ENCODE assay signal across 1 cellular context in the genomic region with DNA sequence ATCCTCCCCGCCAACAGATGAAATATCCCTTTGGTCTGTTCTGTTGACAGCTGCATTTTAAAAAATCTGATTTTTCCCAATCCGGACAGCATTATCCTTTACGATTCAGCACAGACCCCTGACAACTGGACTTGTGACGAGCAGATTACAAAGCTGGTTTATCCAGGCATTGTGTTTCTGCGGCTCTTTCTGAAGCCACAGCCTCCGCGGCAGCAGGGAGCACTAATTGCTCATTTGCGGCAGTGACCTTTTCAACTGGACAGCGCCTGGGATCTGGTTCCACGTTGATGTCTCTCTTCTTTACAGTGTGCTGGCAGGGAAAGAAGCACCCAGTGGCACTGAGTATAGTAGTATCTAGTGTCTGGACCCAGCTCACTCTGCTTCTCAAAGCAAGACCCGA.
TF ChIP-seq lines count a peak whose summit lies in the region.

No MANE protein-coding gene starts in this region.

TF ChIP-seq in H1, 55 proteins besides CTCF, POLR2A, EP300 and RAD21:
- TF ChIP-seq CBX5 (IDR thresholded peaks at IDR 0.05; ENCODE audit: low read depth, low read length), result no peak
- TF ChIP-seq CTBP2 (IDR thresholded peaks at IDR 0.05; ENCODE audit: borderline replicate concordance, insufficient read depth, insufficient read length, low read length), result no peak
- TF ChIP-seq NRF1 (IDR thresholded peaks at IDR 0.05; ENCODE audit: low read depth, low read length), result no peak
- no peak for TF ChIP-seq SUZ12 (IDR thresholded peaks at IDR 0.05; ENCODE audit: low read length)
- TF ChIP-seq, protein P1, sequence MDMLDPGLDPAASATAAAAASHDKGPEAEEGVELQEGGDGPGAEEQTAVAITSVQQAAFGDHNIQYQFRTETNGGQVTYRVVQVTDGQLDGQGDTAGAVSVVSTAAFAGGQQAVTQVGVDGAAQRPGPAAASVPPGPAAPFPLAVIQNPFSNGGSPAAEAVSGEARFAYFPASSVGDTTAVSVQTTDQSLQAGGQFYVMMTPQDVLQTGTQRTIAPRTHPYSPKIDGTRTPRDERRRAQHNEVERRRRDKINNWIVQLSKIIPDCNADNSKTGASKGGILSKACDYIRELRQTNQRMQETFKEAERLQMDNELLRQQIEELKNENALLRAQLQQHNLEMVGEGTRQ (IDR thresholded peaks at IDR 0.05; ENCODE audit: low read length), result no peak
TF ChIP-seq in H1: peak in this region for 0.
